Comparison of ENCODE assay signal across 25 cellular contexts in the genomic region with DNA sequence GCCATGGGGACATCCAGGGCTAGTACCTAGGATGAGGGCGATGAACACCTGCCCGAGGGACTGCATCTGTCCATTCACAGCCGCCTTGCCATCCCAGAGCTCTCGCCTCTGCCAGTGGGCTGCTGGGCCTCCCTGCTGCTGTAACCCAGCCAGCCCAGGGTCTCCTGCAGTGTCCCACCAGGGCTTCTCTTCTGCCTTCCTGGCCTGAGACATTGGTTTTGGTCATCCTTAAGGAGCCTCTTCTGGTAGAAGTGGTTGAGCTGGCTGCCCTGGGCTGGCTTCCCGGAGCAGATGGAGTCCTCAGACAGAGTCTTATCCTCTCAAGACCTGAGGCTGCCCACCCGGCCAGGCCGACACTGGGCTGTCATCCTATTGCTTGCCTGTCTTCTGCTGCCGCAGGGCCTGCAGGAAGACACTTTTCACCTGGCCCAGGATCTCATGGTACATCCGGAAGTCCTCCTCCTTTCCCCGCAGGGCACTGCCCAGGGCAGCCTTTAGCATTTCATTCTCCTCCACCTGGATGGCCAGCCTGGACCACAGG. TPM values are rescaled to one million over a fixed set of nuclear protein-coding genes. Genes with fewer than 3 reads are reported as not detected.
"Had no signal": no experiment of that assay in that cellular context is flagged by ENCODE, and none has a peak within 500 bp of the region (broad histone marks: within the 10 kb centered on the region; RNA-seq: fewer than 3 reads in every experiment).

No MANE protein-coding gene starts in this region.

- H3K36me3 ChIP-seq: gastrocnemius medialis, right lobe of liver, stomach, thoracic aorta, uterus had no signal

- H3K4me1 Mint-ChIP-seq: nephron, T-cell had no signal

- ATAC-seq: activated T-cell treated with anti-CD3 and anti-CD28 coated beads, Interleukin-2, amount 50 U/mL, for 72 hours; gastrocnemius medialis; left ventricle myocardium superior; right lobe of liver; T-cell had no signal

- DNase-seq: activated CD4-positive, alpha-beta T cell treated with anti-CD3 and anti-CD28 coated beads for 1 hour; activated CD4-positive, alpha-beta T cell treated with anti-CD3 and anti-CD28 coated beads, Interleukin-2, amount 50 U/mL, for 48 hours; activated CD8-positive, alpha-beta memory T cell treated with anti-CD3 and anti-CD28 coated beads, Interleukin-2, amount 50 U/mL, for 4 hours; activated naive CD4-positive, alpha-beta T cell; activated T-cell treated with anti-CD3 and anti-CD28 coated beads, Interleukin-2, amount 50 U/mL, for 72 hours; erythroblast; left ventricle myocardium superior; mesendoderm; SK-N-SH; stimulated activated CD4-positive, alpha-beta T cell treated with anti-CD3 and anti-CD28 coated beads, Interleukin-1b, Interleukin-23, amount 100 ng/mL, for 48 hours; stomach; T-helper 9 cell had no signal

- H3K4me3 ChIP-seq: dorsolateral prefrontal cortex, gastrocnemius medialis, hepatocyte, right lobe of liver, stomach, thoracic aorta, uterus had no signal

- H3K27ac Mint-ChIP-seq: activated T-cell treated with anti-CD3 and anti-CD28 coated beads, Interleukin-2, amount 50 U/mL, for 72 hours; nephron; T-cell had no signal

- H3K9me3 Mint-ChIP-seq: activated T-cell treated with anti-CD3 and anti-CD28 coated beads, Interleukin-2, amount 50 U/mL, for 72 hours; nephron; T-cell had no signal

- H3K9me3 ChIP-seq: gastrocnemius medialis, right lobe of liver, SK-N-SH, stomach, thoracic aorta, uterus had no signal

- H3K27me3 ChIP-seq: dorsolateral prefrontal cortex, gastrocnemius medialis, hepatocyte, right lobe of liver, stomach, uterus had no signal

- H3K4me3 Mint-ChIP-seq: activated T-cell treated with anti-CD3 and anti-CD28 coated beads, Interleukin-2, amount 50 U/mL, for 72 hours; nephron; T-cell had no signal

- H3K36me3 Mint-ChIP-seq: T-cell had no signal

RNA-seq across cellular contexts. Expression of a gene that starts 6.1 kb away (rescaled TPM):
- total RNA-seq: activated T-cell treated with anti-CD3 and anti-CD28 coated beads, Interleukin-2, amount 50 U/mL, for 72 hours; astrocyte; bronchial epithelial cell; hepatocyte; kidney epithelial cell; osteoblast; pulmonary artery endothelial cell; stomach; T-cell; thoracic aorta had no signal

RNA-seq across cellular contexts. Expression of a gene that starts 23.3 kb away (rescaled TPM):
- total RNA-seq: activated T-cell treated with anti-CD3 and anti-CD28 coated beads, Interleukin-2, amount 50 U/mL, for 72 hours; astrocyte; bronchial epithelial cell; hepatocyte; kidney epithelial cell; osteoblast; pulmonary artery endothelial cell; T-cell; thoracic aorta; uterus had no signal
